ENCODE assay signal across 1 cellular context in the genomic region with DNA sequence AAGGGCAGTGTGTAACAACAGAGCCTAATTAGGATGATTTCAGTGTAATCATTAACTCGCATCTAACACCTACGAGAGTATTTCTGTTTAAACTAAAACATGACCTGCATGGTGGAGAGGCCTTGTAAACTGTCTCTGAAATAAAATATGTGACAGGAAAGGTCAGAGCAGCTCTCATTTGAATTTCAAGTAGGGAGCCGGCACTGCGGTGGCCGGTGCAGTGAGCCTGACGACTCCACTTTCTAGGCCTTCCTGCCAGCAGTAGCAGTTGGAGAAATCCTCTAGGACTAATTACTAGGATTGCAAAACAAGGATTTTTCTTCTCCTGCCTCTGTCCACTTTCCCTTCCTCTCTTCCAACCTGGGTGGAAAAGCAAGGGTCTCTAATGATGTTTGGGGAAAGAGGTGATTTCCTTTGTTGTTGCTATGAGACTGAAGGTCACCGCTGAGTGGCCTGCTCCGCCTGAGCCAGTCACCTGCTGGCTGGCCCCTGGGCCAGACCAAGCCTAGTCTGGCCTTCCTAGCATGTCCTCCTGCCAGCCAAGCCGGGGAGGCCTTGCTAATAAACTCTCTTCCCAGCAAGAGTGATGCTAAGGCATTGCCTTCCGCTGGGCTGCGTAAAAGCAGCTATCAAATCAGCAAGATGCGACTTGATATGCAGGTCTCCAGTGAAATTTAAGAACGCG.
A peak's percentile ranks its signal among the peaks of the same experiment; 100 is the strongest.
TF ChIP-seq lines count a peak whose summit lies in the region.

No MANE protein-coding gene starts in this region.

TF ChIP-seq in H1, 55 proteins besides CTCF, POLR2A, EP300 and RAD21:
- no peak for TF ChIP-seq CBX8 (IDR thresholded peaks at IDR 0.05; ENCODE audit: borderline replicate concordance, low read depth, low read length)
- no peak for TF ChIP-seq TEAD4 (IDR thresholded peaks at IDR 0.05; ENCODE audit: low read depth, low read length)
- TF ChIP-seq JUN (IDR thresholded peaks at IDR 0.05; ENCODE audit: low read depth, low read length): no peak
- TF ChIP-seq, protein P1, sequence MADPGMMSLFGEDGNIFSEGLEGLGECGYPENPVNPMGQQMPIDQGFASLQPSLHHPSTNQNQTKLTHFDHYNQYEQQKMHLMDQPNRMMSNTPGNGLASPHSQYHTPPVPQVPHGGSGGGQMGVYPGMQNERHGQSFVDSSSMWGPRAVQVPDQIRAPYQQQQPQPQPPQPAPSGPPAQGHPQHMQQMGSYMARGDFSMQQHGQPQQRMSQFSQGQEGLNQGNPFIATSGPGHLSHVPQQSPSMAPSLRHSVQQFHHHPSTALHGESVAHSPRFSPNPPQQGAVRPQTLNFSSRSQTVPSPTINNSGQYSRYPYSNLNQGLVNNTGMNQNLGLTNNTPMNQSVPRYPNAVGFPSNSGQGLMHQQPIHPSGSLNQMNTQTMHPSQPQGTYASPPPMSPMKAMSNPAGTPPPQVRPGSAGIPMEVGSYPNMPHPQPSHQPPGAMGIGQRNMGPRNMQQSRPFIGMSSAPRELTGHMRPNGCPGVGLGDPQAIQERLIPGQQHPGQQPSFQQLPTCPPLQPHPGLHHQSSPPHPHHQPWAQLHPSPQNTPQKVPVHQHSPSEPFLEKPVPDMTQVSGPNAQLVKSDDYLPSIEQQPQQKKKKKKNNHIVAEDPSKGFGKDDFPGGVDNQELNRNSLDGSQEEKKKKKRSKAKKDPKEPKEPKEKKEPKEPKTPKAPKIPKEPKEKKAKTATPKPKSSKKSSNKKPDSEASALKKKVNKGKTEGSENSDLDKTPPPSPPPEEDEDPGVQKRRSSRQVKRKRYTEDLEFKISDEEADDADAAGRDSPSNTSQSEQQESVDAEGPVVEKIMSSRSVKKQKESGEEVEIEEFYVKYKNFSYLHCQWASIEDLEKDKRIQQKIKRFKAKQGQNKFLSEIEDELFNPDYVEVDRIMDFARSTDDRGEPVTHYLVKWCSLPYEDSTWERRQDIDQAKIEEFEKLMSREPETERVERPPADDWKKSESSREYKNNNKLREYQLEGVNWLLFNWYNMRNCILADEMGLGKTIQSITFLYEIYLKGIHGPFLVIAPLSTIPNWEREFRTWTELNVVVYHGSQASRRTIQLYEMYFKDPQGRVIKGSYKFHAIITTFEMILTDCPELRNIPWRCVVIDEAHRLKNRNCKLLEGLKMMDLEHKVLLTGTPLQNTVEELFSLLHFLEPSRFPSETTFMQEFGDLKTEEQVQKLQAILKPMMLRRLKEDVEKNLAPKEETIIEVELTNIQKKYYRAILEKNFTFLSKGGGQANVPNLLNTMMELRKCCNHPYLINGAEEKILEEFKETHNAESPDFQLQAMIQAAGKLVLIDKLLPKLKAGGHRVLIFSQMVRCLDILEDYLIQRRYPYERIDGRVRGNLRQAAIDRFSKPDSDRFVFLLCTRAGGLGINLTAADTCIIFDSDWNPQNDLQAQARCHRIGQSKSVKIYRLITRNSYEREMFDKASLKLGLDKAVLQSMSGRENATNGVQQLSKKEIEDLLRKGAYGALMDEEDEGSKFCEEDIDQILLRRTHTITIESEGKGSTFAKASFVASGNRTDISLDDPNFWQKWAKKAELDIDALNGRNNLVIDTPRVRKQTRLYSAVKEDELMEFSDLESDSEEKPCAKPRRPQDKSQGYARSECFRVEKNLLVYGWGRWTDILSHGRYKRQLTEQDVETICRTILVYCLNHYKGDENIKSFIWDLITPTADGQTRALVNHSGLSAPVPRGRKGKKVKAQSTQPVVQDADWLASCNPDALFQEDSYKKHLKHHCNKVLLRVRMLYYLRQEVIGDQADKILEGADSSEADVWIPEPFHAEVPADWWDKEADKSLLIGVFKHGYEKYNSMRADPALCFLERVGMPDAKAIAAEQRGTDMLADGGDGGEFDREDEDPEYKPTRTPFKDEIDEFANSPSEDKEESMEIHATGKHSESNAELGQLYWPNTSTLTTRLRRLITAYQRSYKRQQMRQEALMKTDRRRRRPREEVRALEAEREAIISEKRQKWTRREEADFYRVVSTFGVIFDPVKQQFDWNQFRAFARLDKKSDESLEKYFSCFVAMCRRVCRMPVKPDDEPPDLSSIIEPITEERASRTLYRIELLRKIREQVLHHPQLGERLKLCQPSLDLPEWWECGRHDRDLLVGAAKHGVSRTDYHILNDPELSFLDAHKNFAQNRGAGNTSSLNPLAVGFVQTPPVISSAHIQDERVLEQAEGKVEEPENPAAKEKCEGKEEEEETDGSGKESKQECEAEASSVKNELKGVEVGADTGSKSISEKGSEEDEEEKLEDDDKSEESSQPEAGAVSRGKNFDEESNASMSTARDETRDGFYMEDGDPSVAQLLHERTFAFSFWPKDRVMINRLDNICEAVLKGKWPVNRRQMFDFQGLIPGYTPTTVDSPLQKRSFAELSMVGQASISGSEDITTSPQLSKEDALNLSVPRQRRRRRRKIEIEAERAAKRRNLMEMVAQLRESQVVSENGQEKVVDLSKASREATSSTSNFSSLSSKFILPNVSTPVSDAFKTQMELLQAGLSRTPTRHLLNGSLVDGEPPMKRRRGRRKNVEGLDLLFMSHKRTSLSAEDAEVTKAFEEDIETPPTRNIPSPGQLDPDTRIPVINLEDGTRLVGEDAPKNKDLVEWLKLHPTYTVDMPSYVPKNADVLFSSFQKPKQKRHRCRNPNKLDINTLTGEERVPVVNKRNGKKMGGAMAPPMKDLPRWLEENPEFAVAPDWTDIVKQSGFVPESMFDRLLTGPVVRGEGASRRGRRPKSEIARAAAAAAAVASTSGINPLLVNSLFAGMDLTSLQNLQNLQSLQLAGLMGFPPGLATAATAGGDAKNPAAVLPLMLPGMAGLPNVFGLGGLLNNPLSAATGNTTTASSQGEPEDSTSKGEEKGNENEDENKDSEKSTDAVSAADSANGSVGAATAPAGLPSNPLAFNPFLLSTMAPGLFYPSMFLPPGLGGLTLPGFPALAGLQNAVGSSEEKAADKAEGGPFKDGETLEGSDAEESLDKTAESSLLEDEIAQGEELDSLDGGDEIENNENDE (IDR thresholded peaks at IDR 0.05; ENCODE audit: insufficient replicate concordance, low read length): peak; percentile 9
TF ChIP-seq in H1: peak in this region for 1.
